Comparison of ENCODE assay signal across 18 cellular contexts in genomic region chr6:318265-318890, GRCh38.
"Had no signal": no experiment of that assay in that cellular context is flagged by ENCODE, and none has a peak within 500 bp of the region (broad histone marks: within the 10 kb centered on the region; RNA-seq: fewer than 3 reads in every experiment).

No MANE protein-coding gene starts in this region.

- ATAC-seq: gastroesophageal sphincter; left colon; lower lobe of right lung; naive thymus-derived CD4-positive, alpha-beta T cell had no signal

- H3K9me3 ChIP-seq: adrenal gland, gastroesophageal sphincter, lower lobe of right lung, neutrophil, tibial artery had no signal

- H3K4me3 Mint-ChIP-seq: activated T-cell treated with anti-CD3 and anti-CD28 coated beads, Interleukin-2, amount 50 U/mL, for 4 hours had no signal

- H3K36me3 ChIP-seq: adrenal gland, gastroesophageal sphincter, lower lobe of right lung, tibial artery had no signal

- H3K27me3 ChIP-seq: adrenal gland, gastroesophageal sphincter, neutrophil, tibial artery had no signal

- DNase-seq: activated CD4-positive, alpha-beta T cell treated with anti-CD3 and anti-CD28 coated beads, Interleukin-2, amount 50 U/mL, for 48 hours; activated effector memory CD4-positive, alpha-beta T cell treated with Interleukin-2 at 50 U/mL for 16 hours; activated naive CD4-positive, alpha-beta T cell treated with anti-CD3 and anti-CD28 coated beads, Interleukin-2, amount 50 U/mL, for 16 hours; activated T-cell treated with anti-CD3 and anti-CD28 coated beads, Interleukin-2, amount 50 U/mL, for 4 hours; adrenal gland; lower lobe of right lung; naive thymus-derived CD4-positive, alpha-beta T cell; retina; stimulated activated CD4-positive, alpha-beta T cell treated with anti-CD3 and anti-CD28 coated beads, Interleukin-4, amount 100 ng/mL, for 24 hours; stimulated activated naive CD4-positive, alpha-beta T cell; T1000; tibial artery had no signal

- H3K27ac ChIP-seq: adrenal gland, gastroesophageal sphincter, lower lobe of right lung, neutrophil, parathyroid adenoma, tibial artery had no signal

- H2AFZ ChIP-seq: parathyroid adenoma had no signal

- H3K4me1 ChIP-seq: adrenal gland, tibial artery had no signal

- FAIRE-seq: endometrium, islet of Langerhans had no signal

- H3K9me3 Mint-ChIP-seq: activated T-cell treated with anti-CD3 and anti-CD28 coated beads, Interleukin-2, amount 50 U/mL, for 4 hours had no signal

- H3K4me3 ChIP-seq: adrenal gland, gastroesophageal sphincter, lower lobe of right lung, tibial artery had no signal

- H3K27me3 Mint-ChIP-seq: naive thymus-derived CD4-positive, alpha-beta T cell had no signal

- H3K9ac ChIP-seq: parathyroid adenoma had no signal
